ENCODE assay signal across 13 cellular contexts in genomic region chr13:99311748-99312492, GRCh38. TPM values are rescaled to one million over a fixed set of nuclear protein-coding genes. Genes with fewer than 3 reads are reported as not detected.
A peak's percentile ranks its signal among the peaks of the same experiment; 100 is the strongest.
DNase-seq lines count a peak whose midpoint lies in the region; ATAC-seq, FAIRE-seq and TF ChIP-seq lines count a peak whose summit lies in the region.
"Had no signal": no experiment of that assay in that cellular context is flagged by ENCODE, and none has a peak within 500 bp of the region (broad histone marks: within the 10 kb centered on the region; RNA-seq: fewer than 3 reads in every experiment).

No MANE protein-coding gene starts in this region.

- no peak for FAIRE-seq in D721Med (lab: Jason Lieb, UNC)

- H3K9me3 ChIP-seq in ascending aorta = no peaks in the 10 kb centered on the region
- no peaks in the 10 kb centered on the region for H3K9me3 ChIP-seq in muscle layer of duodenum (ENCODE audit: control insufficient read depth in 1 of 2, low read length in 2 of 2)

- no peak for TF ChIP-seq CTCF in ascending aorta (IDR thresholded peaks at IDR 0.05)
- TF ChIP-seq CTCF in D721Med (IDR thresholded peaks at IDR 0.05; ENCODE audit: insufficient read depth, missing control alignments) = no peak

- intact Hi-C loops in ascending aorta (cut with DNase I) = no loop called here

- no peak for ATAC-seq in stimulated activated naive CD8-positive, alpha-beta T cell treated with anti-CD3 and anti-CD28 coated beads, Interleukin-15, Interleukin-2, amounts not matched to agents 100 U/mL and 50 U/mL, for 24 hours

- H3K4me3 ChIP-seq in ascending aorta (no peak overlapping the region), muscle layer of duodenum (ENCODE audit: low read depth in 1 of 2, low read length in 2 of 2) (no peak overlapping the region)

- H3K4me1 ChIP-seq in ascending aorta (peaks cover 0 to 23% of the 10 kb centered on the region in 2 donors), muscle layer of duodenum (ENCODE audit: control insufficient read depth in 1 of 2, insufficient read depth in 2 of 2, low read length in 2 of 2) (peaks cover 6 to 15% of the 10 kb centered on the region in 2 donors)

- DNase-seq in stimulated activated naive CD8-positive, alpha-beta T cell treated with anti-CD3 and anti-CD28 coated beads, Interleukin-15, Interleukin-2, amounts not matched to agents 100 U/mL and 50 U/mL, for 24 hours = no peak
- no peak for DNase-seq in ascending aorta (ENCODE audit: low spot score in 2 of 2)
- no peak for DNase-seq in NCI-H226
- DNase-seq in NCI-H2081 (lab: John Stamatoyannopoulos, UW) = no peak
- no peak for DNase-seq in D721Med (ENCODE audit: insufficient read length, low spot score)
- DNase-seq in T1000 (lab: John Stamatoyannopoulos, UW) = no peak
- DNase-seq: GOT3, NCI-H2029 had no signal

- H3K27ac ChIP-seq in ascending aorta (peak overlapping the region; percentile 6 to 36), muscle layer of duodenum (ENCODE audit: low read length) (peak overlapping the region; percentile 34)

- peak overlapping the region; percentile 91 for H3K27ac Mint-ChIP-seq in stimulated activated naive CD8-positive, alpha-beta T cell treated with anti-CD3 and anti-CD28 coated beads, Interleukin-15, Interleukin-2, amounts not matched to agents 100 ng/mL and 50 ng/mL, for 24 hours
- H3K27ac Mint-ChIP-seq: progenitor cell of endocrine pancreas had no signal

- no peaks in the 10 kb centered on the region for H3K27me3 Mint-ChIP-seq in stimulated activated naive CD8-positive, alpha-beta T cell treated with anti-CD3 and anti-CD28 coated beads, Interleukin-15, Interleukin-2, amounts not matched to agents 100 ng/mL and 50 ng/mL, for 24 hours
- H3K27me3 Mint-ChIP-seq: progenitor cell of endocrine pancreas had no signal

- peaks cover 60% of the 10 kb centered on the region for H3K36me3 Mint-ChIP-seq in stimulated activated naive CD8-positive, alpha-beta T cell treated with anti-CD3 and anti-CD28 coated beads, Interleukin-15, Interleukin-2, amounts not matched to agents 100 ng/mL and 50 ng/mL, for 24 hours (ENCODE audit: low read depth)

- H3K4me1 Mint-ChIP-seq in stimulated activated naive CD8-positive, alpha-beta T cell treated with anti-CD3 and anti-CD28 coated beads, Interleukin-15, Interleukin-2, amounts not matched to agents 100 ng/mL and 50 ng/mL, for 24 hours (ENCODE audit: low read depth) = peaks cover 99% of the 10 kb centered on the region

- H3K36me3 ChIP-seq in ascending aorta (no peaks in the 10 kb centered on the region), muscle layer of duodenum (ENCODE audit: control insufficient read depth in 1 of 2, insufficient read depth in 2 of 2, low read length in 2 of 2) (peaks cover 0 to 3% of the 10 kb centered on the region in 2 donors)

- H3K9me3 Mint-ChIP-seq in stimulated activated naive CD8-positive, alpha-beta T cell treated with anti-CD3 and anti-CD28 coated beads, Interleukin-15, Interleukin-2, amounts not matched to agents 100 ng/mL and 50 ng/mL, for 24 hours = no peaks in the 10 kb centered on the region

- H3K27me3 ChIP-seq in ascending aorta (no peaks in the 10 kb centered on the region), muscle layer of duodenum (ENCODE audit: low read depth, low read length) (no peaks in the 10 kb centered on the region)

- H3K4me3 Mint-ChIP-seq in stimulated activated naive CD8-positive, alpha-beta T cell treated with anti-CD3 and anti-CD28 coated beads, Interleukin-15, Interleukin-2, amounts not matched to agents 100 ng/mL and 50 ng/mL, for 24 hours = peak overlapping the region; percentile 71

RNA-seq across cellular contexts. Expression of gene GPR183, which starts 4.7 kb away (rescaled TPM):
- total RNA-seq in ascending aorta = 1.1 TPM
- total RNA-seq: progenitor cell of endocrine pancreas had no signal

RNA-seq across cellular contexts. Expression of gene GPR18, which starts 53.7 kb away (rescaled TPM):
- total RNA-seq in ascending aorta = not detected
- total RNA-seq: dermis microvascular lymphatic vessel endothelial cell, progenitor cell of endocrine pancreas, RPMI7951 had no signal
